18 cellular contexts compared by ENCODE assay signal in the genomic region with DNA sequence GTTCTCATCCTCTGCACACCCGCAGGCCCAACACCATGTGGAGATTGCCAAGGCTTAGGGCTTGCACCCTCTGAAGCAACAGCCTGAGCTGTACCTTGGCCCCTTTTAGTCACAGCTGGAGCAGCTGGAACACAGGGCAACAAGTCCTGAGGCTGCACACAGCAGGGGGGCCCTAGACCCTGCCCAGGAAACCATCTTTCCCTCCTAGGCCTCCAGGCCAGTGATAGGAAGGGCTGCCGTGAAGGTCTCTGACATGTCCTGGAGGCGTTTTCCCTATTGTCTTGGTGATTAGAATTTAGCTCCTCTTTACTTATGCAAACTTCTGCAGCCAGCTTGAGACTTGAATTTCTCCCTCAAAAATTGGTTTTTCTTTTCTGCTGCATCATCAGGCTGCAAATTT.
DNase-seq lines count a peak whose midpoint lies in the region; ATAC-seq and TF ChIP-seq lines count a peak whose summit lies in the region.
"Had no signal": no experiment of that assay in that cellular context is flagged by ENCODE, and none has a peak within 500 bp of the region (broad histone marks: within the 10 kb centered on the region; RNA-seq: fewer than 3 reads in every experiment).

No MANE protein-coding gene starts in this region.

- no peaks in the 10 kb centered on the region for H3K4me1 Mint-ChIP-seq in chondrocyte (ENCODE audit: low read depth)
- H3K4me1 Mint-ChIP-seq: CD4-positive, CD25-positive, alpha-beta regulatory T cell; CD8-positive, alpha-beta memory T cell had no signal

- H3K36me3 Mint-ChIP-seq in chondrocyte (ENCODE audit: low read depth), result no peaks in the 10 kb centered on the region
- H3K36me3 Mint-ChIP-seq: CD4-positive, CD25-positive, alpha-beta regulatory T cell; CD8-positive, alpha-beta memory T cell had no signal

- no CpG with 5 or more reads among the region's 3 CpGs for WGBS in iPS DF 6.9 (ENCODE audit: insufficient coverage, insufficient read length)

- H3K4me3 ChIP-seq in HUES6 (ENCODE audit: low read depth, low read length) (no peak overlapping the region), iPS DF 6.9 (ENCODE audit: low read length) (no peak overlapping the region)

- peaks cover 47% of the 10 kb centered on the region for H3K9me3 ChIP-seq in HUES6 (ENCODE audit: control insufficient read depth, insufficient read depth, low read depth, low read length)
- H3K9me3 ChIP-seq in iPS DF 6.9 (ENCODE audit: control insufficient read depth, insufficient read depth, low read length), result no peaks in the 10 kb centered on the region; the same call in 1 of the 2 replicates
- H3K9me3 ChIP-seq: BE2C had no signal

- ATAC-seq in HG03135 (IDR thresholded peaks at IDR 0.05; ENCODE audit: unreplicated experiment), result no peak

- H3K4me1 ChIP-seq in HUES6 (ENCODE audit: control insufficient read depth, insufficient read depth, low read length) (no peaks in the 10 kb centered on the region), iPS DF 6.9 (ENCODE audit: control insufficient read depth, insufficient read depth, low read length) (no peaks in the 10 kb centered on the region)
- H3K4me1 ChIP-seq: BE2C had no signal

- no peak overlapping the region for H3K9ac ChIP-seq in HUES6 (ENCODE audit: low read length)

- no peak overlapping the region for H3K27ac Mint-ChIP-seq in chondrocyte (ENCODE audit: unreplicated experiment)
- H3K27ac Mint-ChIP-seq: CD4-positive, CD25-positive, alpha-beta regulatory T cell; CD8-positive, alpha-beta memory T cell had no signal

- H3K27ac ChIP-seq in HUES6 (ENCODE audit: low read depth, low read length) (peak overlapping the region; percentile 53; the same call in 1 of the 2 replicates), iPS DF 6.9 (ENCODE audit: low read length) (no peak overlapping the region)

- H3K9me3 Mint-ChIP-seq in chondrocyte (ENCODE audit: low read depth), result peaks cover 20% of the 10 kb centered on the region

- TF ChIP-seq CTCF in chondrocyte (IDR thresholded peaks at IDR 0.05), result no peak

- no peaks in the 10 kb centered on the region for H3K36me3 ChIP-seq in HUES6 (ENCODE audit: control insufficient read depth, insufficient read depth, low read length)
- no peaks in the 10 kb centered on the region for H3K36me3 ChIP-seq in iPS DF 6.9 (ENCODE audit: control insufficient read depth, insufficient read depth, low read length)
- H3K36me3 ChIP-seq: BE2C had no signal

- no peaks in the 10 kb centered on the region for H3K27me3 Mint-ChIP-seq in chondrocyte (ENCODE audit: low read depth)
- H3K27me3 Mint-ChIP-seq: CD4-positive, CD25-positive, alpha-beta regulatory T cell had no signal

- H3K27me3 ChIP-seq in HUES6 (ENCODE audit: control insufficient read depth, insufficient read depth, low read length), result no peaks in the 10 kb centered on the region
- H3K27me3 ChIP-seq in iPS DF 6.9 (ENCODE audit: control insufficient read depth, insufficient read depth, low read length), result no peaks in the 10 kb centered on the region
- H3K27me3 ChIP-seq: BE2C had no signal

- peak; percentile 41 for DNase-seq in chondrocyte (ENCODE audit: low spot score)
- DNase-seq in iPS DF 6.9 (ENCODE audit: low read depth, low spot score), result peak; percentile 16
- no peak for DNase-seq in Kasumi-1 (lab: John Stamatoyannopoulos, UW)
- DNase-seq in glomerular visceral epithelial cell (ENCODE audit: extremely low spot score), result no peak
- DNase-seq: ACHN; BE2C; C1 segment of cervical spinal cord; CD4-positive, CD25-positive, alpha-beta regulatory T cell; CD8-positive, alpha-beta memory T cell; COR-L47; DMS 273 treated with DMSO at 0.1 percent for 48 hours; DMS53; DND-41; EL; GOT3; H7 had no signal

- H3K4me3 Mint-ChIP-seq in chondrocyte (ENCODE audit: unreplicated experiment), result no peak overlapping the region
- H3K4me3 Mint-ChIP-seq: CD4-positive, CD25-positive, alpha-beta regulatory T cell; CD8-positive, alpha-beta memory T cell had no signal

Comparison
In these comparisons a context has a peak if more than half of its experiments do, and no peak if none do; other contexts are left out.
1. DNase-seq: peak in chondrocyte (single experiment) and iPS DF 6.9 (single experiment); none in Kasumi-1 (0 of 2) and glomerular visceral epithelial cell (single experiment).